18 cellular contexts compared by ENCODE assay signal in the genomic region with DNA sequence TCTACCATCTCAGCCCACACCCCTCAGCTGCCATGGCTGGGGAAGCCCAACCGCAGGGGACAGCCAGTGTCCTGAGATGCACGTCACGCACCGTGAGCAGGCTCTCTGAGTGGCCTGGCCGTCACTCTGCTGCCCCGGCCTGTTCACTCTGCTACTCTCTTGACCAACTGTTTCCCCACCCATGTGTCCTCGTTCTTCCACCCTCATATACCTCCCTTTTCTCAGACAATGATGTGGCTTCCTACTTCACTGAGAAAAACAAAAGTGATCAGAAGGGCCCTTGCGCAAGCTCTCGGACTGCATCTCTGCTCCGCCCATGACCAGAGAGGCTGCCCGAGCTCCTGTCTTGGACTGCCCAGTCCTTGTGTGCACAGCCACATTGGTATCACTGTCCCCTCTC. TPM values are rescaled to one million over a fixed set of nuclear protein-coding genes. Genes with fewer than 3 reads are reported as not detected.
A peak's percentile ranks its signal among the peaks of the same experiment; 100 is the strongest.
DNase-seq lines count a peak whose midpoint lies in the region; ATAC-seq, FAIRE-seq and TF ChIP-seq lines count a peak whose summit lies in the region.
"Had no signal": no experiment of that assay in that cellular context is flagged by ENCODE, and none has a peak within 500 bp of the region (broad histone marks: within the 10 kb centered on the region; RNA-seq: fewer than 3 reads in every experiment).

No MANE protein-coding gene starts in this region.

- H3K4me1 ChIP-seq in CD4-positive, CD25-positive, alpha-beta regulatory T cell (ENCODE audit: control insufficient read depth, insufficient read depth, low read length, poor library complexity, severe bottlenecking) = peaks cover 33% of the 10 kb centered on the region
- peaks cover 25% of the 10 kb centered on the region for H3K4me1 ChIP-seq in CD4-positive, alpha-beta memory T cell (ENCODE audit: insufficient read depth, low read length)
- H3K4me1 ChIP-seq in naive thymus-derived CD4-positive, alpha-beta T cell (ENCODE audit: control insufficient read depth in 2 of 2, insufficient read depth in 2 of 2, low read length in 2 of 2) = peaks cover 16 to 24% of the 10 kb centered on the region in 2 donors
- peaks cover under 1% of the 10 kb centered on the region for H3K4me1 ChIP-seq in osteoblast (ENCODE audit: insufficient read depth, low read length)

- no peak overlapping the region for H3K4me2 ChIP-seq in osteoblast (ENCODE audit: insufficient read depth, low read length)

- ATAC-seq in CD4-positive, CD25-positive, alpha-beta regulatory T cell (ENCODE audit: low read depth in 2 of 2) = no peak
- ATAC-seq in naive thymus-derived CD4-positive, alpha-beta T cell = no peak

- peaks cover 3% of the 10 kb centered on the region for H4K20me1 ChIP-seq in osteoblast (ENCODE audit: insufficient read depth, low read length)

- no peaks in the 10 kb centered on the region for H3K9me3 Mint-ChIP-seq in CD4-positive, CD25-positive, alpha-beta regulatory T cell
- H3K9me3 Mint-ChIP-seq in CD4-positive, alpha-beta memory T cell = peaks cover 0 to 1% (median 0%) of the 10 kb centered on the region in 8 donors
- no peaks in the 10 kb centered on the region for H3K9me3 Mint-ChIP-seq in activated T-helper 1 cell treated with anti-CD3 and anti-CD28 coated beads, Interleukin-12 subunit alpha, Interleukin-12 subunit beta, Interleukin-2, Interleukin-4 antibody, amounts not matched to agents 30 ng/mL and 10 ng/mL and 1 ng/mL, durations not matched to agents 14 hours and 24 hours and 36 hours
- H3K9me3 Mint-ChIP-seq in naive thymus-derived CD4-positive, alpha-beta T cell = peaks cover 0 to 4% (median 0%) of the 10 kb centered on the region in 11 donors
- H3K9me3 Mint-ChIP-seq: mesothelial cell of epicardium had no signal

- peaks cover 72% of the 10 kb centered on the region for H3K36me3 ChIP-seq in CD4-positive, CD25-positive, alpha-beta regulatory T cell (ENCODE audit: control insufficient read depth, insufficient read depth, low read length)
- peaks cover 41% of the 10 kb centered on the region for H3K36me3 ChIP-seq in CD4-positive, alpha-beta memory T cell (ENCODE audit: insufficient read depth, low read length)
- peaks cover 0 to 66% (median 18%) of the 10 kb centered on the region in 3 experiments for H3K36me3 ChIP-seq in naive thymus-derived CD4-positive, alpha-beta T cell (ENCODE audit: control insufficient read depth in 2 of 3, insufficient read depth in 3 of 3, low read length in 3 of 3)
- H3K36me3 ChIP-seq in osteoblast (ENCODE audit: insufficient read depth, low read length) = peaks cover 86% of the 10 kb centered on the region

- H3K4me3 Mint-ChIP-seq in CD4-positive, CD25-positive, alpha-beta regulatory T cell = peak overlapping the region in 2 of 4 donors; percentile 60 to 68
- H3K4me3 Mint-ChIP-seq in CD4-positive, alpha-beta memory T cell = no peak overlapping the region
- H3K4me3 Mint-ChIP-seq in activated T-helper 1 cell treated with anti-CD3 and anti-CD28 coated beads, Interleukin-12 subunit alpha, Interleukin-12 subunit beta, Interleukin-2, Interleukin-4 antibody, amounts not matched to agents 30 ng/mL and 10 ng/mL and 1 ng/mL, durations not matched to agents 14 hours and 24 hours and 36 hours = no peak overlapping the region
- H3K4me3 Mint-ChIP-seq in naive thymus-derived CD4-positive, alpha-beta T cell = no peak overlapping the region
- H3K4me3 Mint-ChIP-seq: endodermal cell, H9, mesothelial cell of epicardium had no signal

- no peaks in the 10 kb centered on the region for H3K27me3 ChIP-seq in CD4-positive, CD25-positive, alpha-beta regulatory T cell (ENCODE audit: control insufficient read depth, insufficient read depth, low read length)
- H3K27me3 ChIP-seq in CD4-positive, alpha-beta memory T cell (ENCODE audit: insufficient read depth, low read length) = no peaks in the 10 kb centered on the region
- no peaks in the 10 kb centered on the region for H3K27me3 ChIP-seq in naive thymus-derived CD4-positive, alpha-beta T cell (ENCODE audit: control insufficient read depth in 2 of 2, insufficient read depth in 2 of 2, low read length in 2 of 2)
- no peaks in the 10 kb centered on the region for H3K27me3 ChIP-seq in osteoblast (ENCODE audit: insufficient read depth, low read length)
- H3K27me3 ChIP-seq: neutrophil had no signal

- intact Hi-C loops in CD4-positive, alpha-beta memory T cell (cut with micrococcal nuclease) = no loop called here
- intact Hi-C loops in activated T-helper 1 cell treated with anti-CD3 and anti-CD28 coated beads, Interleukin-12 subunit alpha, Interleukin-12 subunit beta, Interleukin-2, Interleukin-4 antibody, amounts not matched to agents 30 ng/mL and 10 ng/mL and 1 ng/mL, durations not matched to agents 14 hours and 24 hours and 36 hours (cut with micrococcal nuclease) = no loop called here
- intact Hi-C loops in naive thymus-derived CD4-positive, alpha-beta T cell (cut with micrococcal nuclease) = no loop called here

- no peaks in the 10 kb centered on the region for H3K9me3 ChIP-seq in CD4-positive, CD25-positive, alpha-beta regulatory T cell (ENCODE audit: control insufficient read depth in 2 of 2, low read length in 2 of 2)
- no peaks in the 10 kb centered on the region for H3K9me3 ChIP-seq in CD4-positive, alpha-beta memory T cell (ENCODE audit: control insufficient read depth in 1 of 2, low read length in 2 of 2)
- H3K9me3 ChIP-seq in naive thymus-derived CD4-positive, alpha-beta T cell (ENCODE audit: control insufficient read depth in 2 of 3, low read length in 3 of 3) = no peaks in the 10 kb centered on the region
- no peaks in the 10 kb centered on the region for H3K9me3 ChIP-seq in osteoblast (ENCODE audit: low read depth, low read length)
- H3K9me3 ChIP-seq: neutrophil had no signal

- FAIRE-seq in GM19239 (lab: Jason Lieb, UNC) = no peak

- peak overlapping the region; percentile 91 to 95 (median 94) for H3K27ac Mint-ChIP-seq in CD4-positive, CD25-positive, alpha-beta regulatory T cell
- peak overlapping the region; percentile 7 to 93 (median 77) for H3K27ac Mint-ChIP-seq in CD4-positive, alpha-beta memory T cell
- H3K27ac Mint-ChIP-seq in activated T-helper 1 cell treated with anti-CD3 and anti-CD28 coated beads, Interleukin-12 subunit alpha, Interleukin-12 subunit beta, Interleukin-2, Interleukin-4 antibody, amounts not matched to agents 30 ng/mL and 10 ng/mL and 1 ng/mL, durations not matched to agents 14 hours and 24 hours and 36 hours = peak overlapping the region; percentile 49
- peak overlapping the region; percentile 45 to 100 (median 90) for H3K27ac Mint-ChIP-seq in naive thymus-derived CD4-positive, alpha-beta T cell
- H3K27ac Mint-ChIP-seq: endodermal cell, mesothelial cell of epicardium had no signal

- H2AFZ ChIP-seq in osteoblast (ENCODE audit: low read length) = no peak overlapping the region

- peaks cover 3% of the 10 kb centered on the region for H3K79me2 ChIP-seq in osteoblast (ENCODE audit: insufficient read depth, low read length)

- no peaks in the 10 kb centered on the region for H3K27me3 Mint-ChIP-seq in CD4-positive, CD25-positive, alpha-beta regulatory T cell
- no peaks in the 10 kb centered on the region for H3K27me3 Mint-ChIP-seq in CD4-positive, alpha-beta memory T cell
- no peaks in the 10 kb centered on the region for H3K27me3 Mint-ChIP-seq in activated T-helper 1 cell treated with anti-CD3 and anti-CD28 coated beads, Interleukin-12 subunit alpha, Interleukin-12 subunit beta, Interleukin-2, Interleukin-4 antibody, amounts not matched to agents 30 ng/mL and 10 ng/mL and 1 ng/mL, durations not matched to agents 14 hours and 24 hours and 36 hours (ENCODE audit: insufficient read depth)
- H3K27me3 Mint-ChIP-seq in naive thymus-derived CD4-positive, alpha-beta T cell = no peaks in the 10 kb centered on the region

- no peak overlapping the region for H3K4me3 ChIP-seq in CD4-positive, CD25-positive, alpha-beta regulatory T cell (ENCODE audit: low read depth, low read length)
- no peak overlapping the region for H3K4me3 ChIP-seq in CD4-positive, alpha-beta memory T cell (ENCODE audit: low read length in 2 of 2)
- H3K4me3 ChIP-seq in naive thymus-derived CD4-positive, alpha-beta T cell (ENCODE audit: low read length) = no peak overlapping the region
- H3K4me3 ChIP-seq in osteoblast (ENCODE audit: insufficient read depth, low read length) = no peak overlapping the region
- H3K4me3 ChIP-seq: skin epidermis had no signal

- CTCF ChIA-PET in CD4-positive, alpha-beta memory T cell (lab: Charles Lee; ENCODE audit: partially characterized antibody) = interaction anchor here (4.6 kb wide), 1 partner anchor 15 kb away, joined by 31 read pairs; no protein-coding TSS in a partner anchor
- CTCF ChIA-PET in naive thymus-derived CD4-positive, alpha-beta T cell (lab: Charles Lee) = interaction anchor here (0.7 kb wide), 1 partner anchor 15 kb away, joined by 5 read pairs; no protein-coding TSS in a partner anchor

- peaks cover 61% of the 10 kb centered on the region for H3K36me3 Mint-ChIP-seq in CD4-positive, CD25-positive, alpha-beta regulatory T cell
- H3K36me3 Mint-ChIP-seq in CD4-positive, alpha-beta memory T cell = peaks cover 50 to 81% of the 10 kb centered on the region in 2 donors
- peaks cover 50% of the 10 kb centered on the region for H3K36me3 Mint-ChIP-seq in activated T-helper 1 cell treated with anti-CD3 and anti-CD28 coated beads, Interleukin-12 subunit alpha, Interleukin-12 subunit beta, Interleukin-2, Interleukin-4 antibody, amounts not matched to agents 30 ng/mL and 10 ng/mL and 1 ng/mL, durations not matched to agents 14 hours and 24 hours and 36 hours (ENCODE audit: low read depth)
- H3K36me3 Mint-ChIP-seq in naive thymus-derived CD4-positive, alpha-beta T cell = peaks cover 25 to 76% (median 43%) of the 10 kb centered on the region in 5 donors

- POLR2A ChIA-PET in CD4-positive, alpha-beta memory T cell (lab: Charles Lee; ENCODE audit: partially characterized antibody) = interaction anchor here (1.0 kb wide), 1 partner anchor 11 kb away, joined by 3 read pairs; no protein-coding TSS in a partner anchor
- POLR2A ChIA-PET in naive thymus-derived CD4-positive, alpha-beta T cell (lab: Charles Lee) = interaction anchor here (0.5 kb wide), 1 partner anchor 53 kb away, joined by 3 read pairs; no protein-coding TSS in a partner anchor

- no peak for TF ChIP-seq CTCF in osteoblast (IDR thresholded peaks at IDR 0.05; ENCODE audit: extremely low read depth, low read depth, low read length)

- peaks cover 7 to 65% (median 44%) of the 10 kb centered on the region in 4 donors for H3K4me1 Mint-ChIP-seq in CD4-positive, CD25-positive, alpha-beta regulatory T cell
- peaks cover 28 to 45% (median 35%) of the 10 kb centered on the region in 4 donors for H3K4me1 Mint-ChIP-seq in CD4-positive, alpha-beta memory T cell
- H3K4me1 Mint-ChIP-seq in activated T-helper 1 cell treated with anti-CD3 and anti-CD28 coated beads, Interleukin-12 subunit alpha, Interleukin-12 subunit beta, Interleukin-2, Interleukin-4 antibody, amounts not matched to agents 30 ng/mL and 10 ng/mL and 1 ng/mL, durations not matched to agents 14 hours and 24 hours and 36 hours (ENCODE audit: low read depth) = peaks cover 21% of the 10 kb centered on the region
- H3K4me1 Mint-ChIP-seq in naive thymus-derived CD4-positive, alpha-beta T cell = peaks cover 22 to 52% (median 38%) of the 10 kb centered on the region in 7 donors
- H3K4me1 Mint-ChIP-seq: endodermal cell, H9, mesothelial cell of epicardium had no signal

- peak overlapping the region; percentile 18 for H3K27ac ChIP-seq in CD4-positive, CD25-positive, alpha-beta regulatory T cell (ENCODE audit: insufficient read depth, low read length, poor library complexity, severe bottlenecking)
- H3K27ac ChIP-seq in CD4-positive, alpha-beta memory T cell (ENCODE audit: low read depth, low read length) = no peak overlapping the region
- no peak overlapping the region for H3K27ac ChIP-seq in naive thymus-derived CD4-positive, alpha-beta T cell (ENCODE audit: low read depth, low read length)
- no peak overlapping the region for H3K27ac ChIP-seq in osteoblast (ENCODE audit: low read depth, low read length)
- H3K27ac ChIP-seq: neutrophil, skin epidermis had no signal

- DNase-seq in CD4-positive, CD25-positive, alpha-beta regulatory T cell = no peak
- DNase-seq in CD4-positive, alpha-beta memory T cell = no peak
- no peak for DNase-seq in activated T-helper 1 cell treated with anti-CD3 and anti-CD28 coated beads, Interleukin-12 subunit alpha, Interleukin-12 subunit beta, Interleukin-2, Interleukin-4 antibody, amounts not matched to agents 30 ng/mL and 10 ng/mL and 1 ng/mL, durations not matched to agents 14 hours and 24 hours and 36 hours (ENCODE audit: low spot score)
- DNase-seq in naive thymus-derived CD4-positive, alpha-beta T cell = no peak
- DNase-seq in GM19239 (ENCODE audit: insufficient read length, low spot score) (no peak), osteoblast (ENCODE audit: insufficient read length, low spot score, missing footprints) (no peak)
- no peak for DNase-seq in NK-92 treated with Interleukin-12 subunit alpha and Interleukin-12 subunit beta, amount 100 ng/mL, for 24 hours (lab: John Stamatoyannopoulos, UW)
- DNase-seq: activated naive CD4-positive, alpha-beta T cell; AML-193; H9; NCI-H187; NCI-H748 treated with DMSO at 0.1 percent for 48 hours; SHP77 treated with DMSO at 0.1 percent for 48 hours; stimulated activated CD4-positive, alpha-beta T cell treated with anti-CD3 and anti-CD28 coated beads, Interleukin-2, amount 100 ng/mL, for 24 hours had no signal

RNA-seq across cellular contexts. Expression of gene OTULIN, which starts 47.6 kb away (rescaled TPM):
- 109 TPM for total RNA-seq in CD4-positive, CD25-positive, alpha-beta regulatory T cell
- polyA plus RNA-seq in CD4-positive, CD25-positive, alpha-beta regulatory T cell = 10 to 100 TPM; 22.8 to 37.5 (median 26.8) TPM
- total RNA-seq in CD4-positive, alpha-beta memory T cell = 10 to 100 TPM; 59.4 to 69.0 TPM
- 10 to 100 TPM; 12.1 to 20.4 TPM for polyA plus RNA-seq in CD4-positive, alpha-beta memory T cell
- total RNA-seq in activated T-helper 1 cell treated with anti-CD3 and anti-CD28 coated beads, Interleukin-12 subunit alpha, Interleukin-12 subunit beta, Interleukin-2, Interleukin-4 antibody, amounts not matched to agents 30 ng/mL and 10 ng/mL and 1 ng/mL, durations not matched to agents 14 hours and 24 hours and 36 hours = 57.4 and 58.7 TPM in 2 replicates
- total RNA-seq in naive thymus-derived CD4-positive, alpha-beta T cell = 10 to 100 TPM; 48.3 to 66.9 (median 58.2) TPM
- 10 to 100 TPM; 12.1 to 13.6 TPM for polyA plus RNA-seq in naive thymus-derived CD4-positive, alpha-beta T cell
- 25.6 and 29.7 TPM in 2 replicates for total RNA-seq in osteoblast
